Comparison of ENCODE assay signal across 10 cellular contexts in the genomic region with DNA sequence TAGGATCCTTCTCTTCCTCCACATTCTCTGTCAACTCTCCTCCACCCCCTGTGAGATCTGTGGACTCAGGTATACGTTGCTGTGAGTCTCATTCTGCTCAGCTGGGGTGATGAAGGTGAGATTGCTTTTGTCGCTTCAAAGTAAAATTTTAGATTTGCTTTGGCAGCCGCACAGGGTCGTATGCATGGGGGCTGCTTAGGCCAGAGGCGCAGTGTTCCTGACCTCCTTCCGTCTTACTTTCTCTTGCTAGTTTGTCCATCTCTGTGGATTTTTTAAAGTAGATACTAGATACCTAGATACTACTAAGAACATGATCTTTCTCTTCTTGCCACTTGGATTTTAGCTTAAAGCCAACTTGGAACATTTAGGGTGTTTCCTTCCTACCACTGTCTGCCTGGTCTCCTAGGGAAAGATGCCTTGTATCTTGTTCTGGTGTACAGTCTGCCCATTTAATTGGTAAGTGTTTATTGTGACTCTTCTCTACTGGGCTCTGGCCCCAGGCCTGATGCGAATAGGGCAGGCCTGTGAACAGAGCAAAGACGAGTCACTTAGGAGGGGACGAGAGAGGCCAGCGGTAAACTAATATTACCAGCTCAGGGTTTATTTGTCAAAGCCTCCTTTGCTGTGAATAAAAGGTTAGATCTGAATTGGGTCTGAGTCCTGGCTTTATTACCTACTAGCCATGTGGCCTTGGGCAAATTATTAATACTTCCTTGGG. TPM values are rescaled to one million over a fixed set of nuclear protein-coding genes. Genes with fewer than 3 reads are reported as not detected.
A peak's percentile ranks its signal among the peaks of the same experiment; 100 is the strongest.
DNase-seq lines count a peak whose midpoint lies in the region; ATAC-seq and TF ChIP-seq lines count a peak whose summit lies in the region.
"Had no signal": no experiment of that assay in that cellular context is flagged by ENCODE, and none has a peak within 500 bp of the region (broad histone marks: within the 10 kb centered on the region; RNA-seq: fewer than 3 reads in every experiment).

No MANE protein-coding gene starts in this region.

- no peaks in the 10 kb centered on the region for H3K36me3 ChIP-seq in mesendoderm (ENCODE audit: control insufficient read depth, insufficient read depth, low read length)
- H3K36me3 ChIP-seq: tibial artery had no signal

- no peak overlapping the region for H3K9ac ChIP-seq in mesendoderm (ENCODE audit: low read length)

- no peaks in the 10 kb centered on the region for H3K27me3 ChIP-seq in mesendoderm (ENCODE audit: insufficient read depth, low read length, poor library complexity)
- H3K27me3 ChIP-seq: tibial artery had no signal

- H3K9me3 Mint-ChIP-seq in activated naive CD4-positive, alpha-beta T cell treated with anti-CD3 and anti-CD28 coated beads, Interleukin-2, amount 50 U/mL, for 72 hours: no peaks in the 10 kb centered on the region
- no peaks in the 10 kb centered on the region for H3K9me3 Mint-ChIP-seq in nephron progenitor cell

- H3K27me3 Mint-ChIP-seq in nephron progenitor cell (ENCODE audit: low read depth, poor library complexity): no peaks in the 10 kb centered on the region

- ATAC-seq in HG02884 (IDR thresholded peaks at IDR 0.05; ENCODE audit: unreplicated experiment) (peak; percentile 9), HG03354 (IDR thresholded peaks at IDR 0.05; ENCODE audit: poor library complexity, severe bottlenecking, unreplicated experiment) (no peak)
- ATAC-seq in activated naive CD4-positive, alpha-beta T cell treated with anti-CD3 and anti-CD28 coated beads, Interleukin-2, amount 50 U/mL, for 72 hours: peak; percentile 39 to 44

- no peaks in the 10 kb centered on the region for H3K4me1 ChIP-seq in mesendoderm (ENCODE audit: control insufficient read depth, low read depth, low read length)

- no peak overlapping the region for H3K23ac ChIP-seq in mesendoderm (ENCODE audit: low read length)

- H3K4me3 ChIP-seq in mesendoderm (ENCODE audit: low read length): no peak overlapping the region
- H3K4me3 ChIP-seq: tibial artery had no signal

- no peak overlapping the region for H2BK5ac ChIP-seq in mesendoderm (ENCODE audit: low read length)

- H3K4ac ChIP-seq in mesendoderm (ENCODE audit: low read depth, low read length): no peak overlapping the region

- H3K4me3 Mint-ChIP-seq in nephron progenitor cell: no peak overlapping the region

- no peak overlapping the region for H3K27ac ChIP-seq in mesendoderm (ENCODE audit: low read depth, low read length)

- no peak overlapping the region for H4K8ac ChIP-seq in mesendoderm (ENCODE audit: low read depth, low read length)

- no peak overlapping the region for H4K5ac ChIP-seq in mesendoderm (ENCODE audit: low read length)

- no peak overlapping the region for H2BK120ac ChIP-seq in mesendoderm (ENCODE audit: low read depth, low read length)

- no peak overlapping the region for H3K4me2 ChIP-seq in mesendoderm (ENCODE audit: low read length)

- H2AK5ac ChIP-seq in mesendoderm (ENCODE audit: low read length): no peak overlapping the region

- WGBS in mesendoderm (ENCODE audit: extremely low coverage, insufficient coverage, low lambda C conversion rate): no CpG with 5 or more reads among the region's 10 CpGs

- peaks cover 33% of the 10 kb centered on the region for H3K79me2 ChIP-seq in mesendoderm (ENCODE audit: control insufficient read depth, insufficient read depth, low read length)

- H3K27ac Mint-ChIP-seq in activated naive CD4-positive, alpha-beta T cell treated with anti-CD3 and anti-CD28 coated beads, Interleukin-2, amount 50 U/mL, for 72 hours: peak overlapping the region; percentile 59
- peak overlapping the region; percentile 60 for H3K27ac Mint-ChIP-seq in nephron progenitor cell

- no peak overlapping the region for H2BK15ac ChIP-seq in mesendoderm (replicated peaks; ENCODE audit: low read depth)

- no peaks in the 10 kb centered on the region for H3K36me3 Mint-ChIP-seq in activated naive CD4-positive, alpha-beta T cell treated with anti-CD3 and anti-CD28 coated beads, Interleukin-2, amount 50 U/mL, for 72 hours
- H3K36me3 Mint-ChIP-seq in nephron progenitor cell (ENCODE audit: low read depth): peaks cover 4% of the 10 kb centered on the region

- DNase-seq in ELR (ENCODE audit: low read depth): peak; percentile 47
- no peak for DNase-seq in activated naive CD4-positive, alpha-beta T cell treated with anti-CD3 and anti-CD28 coated beads, Interleukin-2, amount 50 U/mL, for 72 hours (ENCODE audit: low spot score in 2 of 2)
- no peak for DNase-seq in nephron progenitor cell
- DNase-seq in NCI-H146 (lab: John Stamatoyannopoulos, UW): no peak
- DNase-seq in mesendoderm: no peak
- DNase-seq in NOMO-1 treated with DMSO at 0.1 percent for 48 hours (lab: John Stamatoyannopoulos, UW; ENCODE audit: unreplicated experiment): no peak
- DNase-seq: left cardiac atrium, tibial artery had no signal

- H3K4me1 Mint-ChIP-seq in nephron progenitor cell: peaks cover 68% of the 10 kb centered on the region

- TF ChIP-seq CTCF in nephron progenitor cell (IDR thresholded peaks at IDR 0.05): no peak

- no peak overlapping the region for H3K18ac ChIP-seq in mesendoderm (ENCODE audit: low read length)

- no peak overlapping the region for H3K56ac ChIP-seq in mesendoderm (ENCODE audit: low read length)

- peaks cover 27% of the 10 kb centered on the region for H3K79me1 ChIP-seq in mesendoderm (ENCODE audit: low read length)

RNA-seq across cellular contexts. Expression of gene MAPKAPK2, which starts 32.0 kb away (rescaled TPM):
- 100 to 1,000 TPM in 1 of 2 donors, 10 to 100 TPM in 1; 69.4 to 116 TPM for total RNA-seq in activated naive CD4-positive, alpha-beta T cell treated with anti-CD3 and anti-CD28 coated beads, Interleukin-2, amount 50 U/mL, for 72 hours
- polyA plus RNA-seq in mesendoderm (2013, experiment 1 of 2): 32.5 TPM
- polyA plus RNA-seq in mesendoderm (2013, experiment 2 of 2): 32.5 TPM

RNA-seq across cellular contexts. Expression of gene IL19, which starts 53.9 kb away (rescaled TPM):
- not detected for total RNA-seq in activated naive CD4-positive, alpha-beta T cell treated with anti-CD3 and anti-CD28 coated beads, Interleukin-2, amount 50 U/mL, for 72 hours
- polyA plus RNA-seq in mesendoderm (2013, experiment 1 of 2): not detected
- polyA plus RNA-seq in mesendoderm (2013, experiment 2 of 2): not detected
- total RNA-seq: left cardiac atrium had no signal

RNA-seq across cellular contexts. Expression of gene IL10, which starts 55.6 kb away (rescaled TPM):
- under 1 TPM in 1 of 2 donors, not detected in 1; 0.29 TPM for total RNA-seq in activated naive CD4-positive, alpha-beta T cell treated with anti-CD3 and anti-CD28 coated beads, Interleukin-2, amount 50 U/mL, for 72 hours
- polyA plus RNA-seq in mesendoderm (2013, experiment 1 of 2): not detected
- polyA plus RNA-seq in mesendoderm (2013, experiment 2 of 2): not detected
